ENCODE assay signal across 1 cellular context in genomic region chr10:122464158-122464510, GRCh38.
TF ChIP-seq lines count a peak whose summit lies in the region.

No MANE protein-coding gene starts in this region.

TF ChIP-seq in IMR-90, 13 proteins besides CTCF, POLR2A, EP300 and RAD21:
- TF ChIP-seq USF2 (IDR thresholded peaks at IDR 0.05; ENCODE audit: low read depth, low read length) = no peak
- TF ChIP-seq RFX5 (IDR thresholded peaks at IDR 0.05; ENCODE audit: low read depth, low read length) = no peak
- no peak for TF ChIP-seq CHD1 (IDR thresholded peaks at IDR 0.05; ENCODE audit: low read depth, low read length)
- TF ChIP-seq CEBPB (IDR thresholded peaks at IDR 0.05; ENCODE audit: low read depth, low read length) = no peak
- no peak for TF ChIP-seq MAZ (IDR thresholded peaks at IDR 0.05; ENCODE audit: borderline replicate concordance, low read depth, low read length)
- no peak for TF ChIP-seq NFE2L2 (IDR thresholded peaks at IDR 0.05; ENCODE audit: low read depth, low read length)
- no peak for TF ChIP-seq RCOR1 (IDR thresholded peaks at IDR 0.05; ENCODE audit: insufficient replicate concordance, low read length)
- no peak for TF ChIP-seq FOS (IDR thresholded peaks at IDR 0.05; ENCODE audit: low read depth, low read length)
- no peak for TF ChIP-seq SMC3 (IDR thresholded peaks at IDR 0.05; ENCODE audit: low read depth, low read length)
- no peak for TF ChIP-seq MAFK (IDR thresholded peaks at IDR 0.05; ENCODE audit: low read depth, low read length)
- TF ChIP-seq BHLHE40 (IDR thresholded peaks at IDR 0.05; ENCODE audit: low read depth, low read length) = no peak
- TF ChIP-seq ELK1 (IDR thresholded peaks at IDR 0.05; ENCODE audit: borderline replicate concordance, low read depth, low read length) = no peak
- no peak for TF ChIP-seq MXI1 (IDR thresholded peaks at IDR 0.05; ENCODE audit: borderline replicate concordance, low read depth, low read length)
